9 cellular contexts compared by ENCODE assay signal in the genomic region with DNA sequence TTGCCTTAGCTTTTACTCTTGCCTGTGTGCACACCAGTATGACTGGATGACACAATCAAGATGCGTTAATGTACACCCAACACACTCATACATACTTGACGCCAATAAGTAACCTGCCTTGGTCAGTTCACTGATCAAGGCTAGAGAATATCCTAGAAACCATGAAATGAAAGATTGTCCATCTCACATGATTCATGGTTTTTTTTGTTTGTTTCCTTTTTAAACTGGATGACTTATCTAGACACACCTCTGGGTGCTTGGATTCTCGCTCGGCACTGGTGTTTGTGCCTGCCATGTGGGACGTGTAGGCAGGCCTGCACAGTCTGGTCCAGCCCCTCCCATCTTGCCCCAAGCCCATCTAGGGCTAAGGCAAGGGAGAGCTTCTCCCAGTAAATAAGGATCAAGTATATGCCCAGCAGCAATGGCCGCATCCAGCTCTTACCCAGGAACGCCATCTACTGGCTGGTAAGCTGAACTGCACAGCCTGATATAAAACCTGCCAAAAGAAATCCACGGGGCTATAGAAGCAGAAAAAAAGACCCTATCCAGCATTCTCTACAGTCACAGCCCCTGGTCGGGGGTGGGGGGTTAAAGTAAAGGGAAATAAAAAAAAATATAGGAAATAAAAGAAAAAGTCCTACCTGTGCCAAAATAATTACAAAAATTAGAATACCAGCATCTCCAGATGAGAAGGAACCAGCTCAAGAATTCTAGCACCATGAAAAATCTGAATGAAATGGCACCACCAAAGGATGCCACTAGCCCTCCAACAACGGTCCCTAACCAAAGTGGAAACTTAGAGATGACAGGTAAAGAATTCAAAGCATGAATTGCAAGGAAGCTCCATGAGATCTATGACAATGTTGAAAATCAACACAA.
DNase-seq lines count a peak whose midpoint lies in the region; ATAC-seq, FAIRE-seq and TF ChIP-seq lines count a peak whose summit lies in the region.
"Had no signal": no experiment of that assay in that cellular context is flagged by ENCODE, and none has a peak within 500 bp of the region (broad histone marks: within the 10 kb centered on the region; RNA-seq: fewer than 3 reads in every experiment).

No MANE protein-coding gene starts in this region.

- H4K20me1 ChIP-seq in OCI-LY1 (ENCODE audit: insufficient read depth, low read length), result no peaks in the 10 kb centered on the region

- no peak overlapping the region for H3K27ac ChIP-seq in CD8-positive, alpha-beta T cell (ENCODE audit: low read depth, low read length)
- H3K27ac ChIP-seq in HL-60 (replicated peaks) (no peak overlapping the region), OCI-LY1 (ENCODE audit: low read depth, low read length, poor library complexity, severe bottlenecking) (no peak overlapping the region)

- H3F3A ChIP-seq in OCI-LY1 (ENCODE audit: insufficient read depth, low read length), result no peaks in the 10 kb centered on the region

- H2AFZ ChIP-seq in OCI-LY1 (ENCODE audit: low read length), result no peak overlapping the region

- H3K9me3 Mint-ChIP-seq in CD8-positive, alpha-beta T cell, result no peaks in the 10 kb centered on the region
- peaks cover 44% of the 10 kb centered on the region for H3K9me3 Mint-ChIP-seq in mesothelial cell of epicardium

- H3K4me1 ChIP-seq in CD8-positive, alpha-beta T cell (ENCODE audit: insufficient read depth, low read length), result no peaks in the 10 kb centered on the region
- no peaks in the 10 kb centered on the region for H3K4me1 ChIP-seq in OCI-LY1 (ENCODE audit: insufficient read depth, low read length, severe bottlenecking)

- no peak overlapping the region for H3K27ac Mint-ChIP-seq in CD8-positive, alpha-beta T cell
- no peak overlapping the region for H3K27ac Mint-ChIP-seq in mesothelial cell of epicardium

- no peak overlapping the region for H3K4me3 Mint-ChIP-seq in CD8-positive, alpha-beta T cell
- H3K4me3 Mint-ChIP-seq in mesothelial cell of epicardium, result no peak overlapping the region

- H3K4me1 Mint-ChIP-seq in CD8-positive, alpha-beta T cell (ENCODE audit: low read depth), result no peaks in the 10 kb centered on the region
- no peaks in the 10 kb centered on the region for H3K4me1 Mint-ChIP-seq in mesothelial cell of epicardium

- no peaks in the 10 kb centered on the region for H3K36me3 Mint-ChIP-seq in CD8-positive, alpha-beta T cell
- H3K36me3 Mint-ChIP-seq in mesothelial cell of epicardium, result no peaks in the 10 kb centered on the region

- FAIRE-seq in bronchial epithelial cell (lab: Jason Lieb, UNC), result no peak

- no peaks in the 10 kb centered on the region for H3K27me3 ChIP-seq in CD8-positive, alpha-beta T cell (ENCODE audit: insufficient read depth, low read length)
- H3K27me3 ChIP-seq in HL-60 (ENCODE audit: insufficient read depth, poor library complexity, severe bottlenecking) (peaks cover 2% of the 10 kb centered on the region), OCI-LY1 (ENCODE audit: insufficient read depth, low read length) (no peaks in the 10 kb centered on the region), bronchial epithelial cell (ENCODE audit: control insufficient read depth, insufficient read depth, low read length) (no peaks in the 10 kb centered on the region)

- no peaks in the 10 kb centered on the region for H3K36me3 ChIP-seq in CD8-positive, alpha-beta T cell (ENCODE audit: insufficient read depth, low read length)
- no peaks in the 10 kb centered on the region for H3K36me3 ChIP-seq in OCI-LY1 (ENCODE audit: insufficient read depth, low read length)
- H3K36me3 ChIP-seq in bronchial epithelial cell (ENCODE audit: control insufficient read depth, insufficient read depth, low read length), result no peaks in the 10 kb centered on the region

- no peak for ATAC-seq in CD8-positive, alpha-beta T cell
- peak; percentile 85 for ATAC-seq in GM18867 (IDR thresholded peaks at IDR 0.05; ENCODE audit: unreplicated experiment)
- ATAC-seq: right cardiac atrium had no signal

- H3K9ac ChIP-seq in OCI-LY1 (ENCODE audit: low read length), result no peak overlapping the region

- H3K27me3 Mint-ChIP-seq in CD8-positive, alpha-beta T cell (ENCODE audit: low read depth), result peaks cover 15% of the 10 kb centered on the region
- H3K27me3 Mint-ChIP-seq in mesothelial cell of epicardium (ENCODE audit: low read depth), result peaks cover 31% of the 10 kb centered on the region

- no peak overlapping the region for H3K4me2 ChIP-seq in OCI-LY1 (ENCODE audit: low read length)

- no peaks in the 10 kb centered on the region for H3K9me2 ChIP-seq in OCI-LY1 (ENCODE audit: low read depth, low read length)

- no peak overlapping the region for H3K4me3 ChIP-seq in CD8-positive, alpha-beta T cell (ENCODE audit: low read depth, low read length)
- H3K4me3 ChIP-seq in HL-60 (replicated peaks; ENCODE audit: insufficient read depth, low read length), result no peak overlapping the region
- no peak overlapping the region for H3K4me3 ChIP-seq in OCI-LY1 (ENCODE audit: low read depth, low read length, poor library complexity, severe bottlenecking)
- no peak overlapping the region for H3K4me3 ChIP-seq in bronchial epithelial cell (ENCODE audit: low read depth, low read length)

- no peaks in the 10 kb centered on the region for H3K9me3 ChIP-seq in CD8-positive, alpha-beta T cell (ENCODE audit: low read length)
- H3K9me3 ChIP-seq in OCI-LY1 (ENCODE audit: low read length), result no peaks in the 10 kb centered on the region

- peak; percentile 63 for TF ChIP-seq CTCF in CD8-positive, alpha-beta T cell (IDR thresholded peaks at IDR 0.05)
- TF ChIP-seq CTCF in HL-60 (IDR thresholded peaks at IDR 0.05; ENCODE audit: insufficient read depth, low read length) (peak; percentile 79), OCI-LY1 (IDR thresholded peaks at IDR 0.05; ENCODE audit: low read length) (peak; percentile 85), bronchial epithelial cell (IDR thresholded peaks at IDR 0.05; ENCODE audit: insufficient read depth, low read length, severe bottlenecking) (peak; percentile 90), mesothelial cell of epicardium (IDR thresholded peaks at IDR 0.05; ENCODE audit: unreplicated experiment) (peak; percentile 61)

- POLR2A ChIA-PET in CD8-positive, alpha-beta T cell (lab: Charles Lee), result no interaction called here

- intact Hi-C loops in CD8-positive, alpha-beta T cell (cut with DNase I, micrococcal nuclease), result no loop called here

- H3K79me2 ChIP-seq in OCI-LY1 (ENCODE audit: insufficient read depth, low read length), result no peaks in the 10 kb centered on the region

- peak in 1 of 7 experiments; percentile 8 for DNase-seq in CD8-positive, alpha-beta T cell
- peak in 1 of 2 experiments; percentile 28 for DNase-seq in HL-60 (ENCODE audit: low read depth in 1 of 2, low spot score in 1 of 2)
- peak; percentile 47 for DNase-seq in bronchial epithelial cell (ENCODE audit: low read depth)
- DNase-seq in mesothelial cell of epicardium (ENCODE audit: low spot score in 2 of 2, unreplicated experiment in 2 of 2), result no peak
- no peak for DNase-seq in epidermal melanocyte (ENCODE audit: insufficient read length, low spot score)
- DNase-seq in retina, result no peak

- CTCF ChIA-PET in CD8-positive, alpha-beta T cell (lab: Charles Lee), result interaction anchor here (0.6 to 2.3 kb wide), 10 partner anchors 8 to 1040 kb away, joined by 3 to 18 read pairs (median 4); no protein-coding TSS in a partner anchor
